In genomic region chr20:63898882-63899558, GRCh38 we compare ENCODE assay signal across 1 cellular context.
A peak's percentile ranks its signal among the peaks of the same experiment; 100 is the strongest.
TF ChIP-seq lines count a peak whose summit lies in the region.

No MANE protein-coding gene starts in this region.

TF ChIP-seq in K562, 482 proteins besides CTCF, POLR2A, EP300 and RAD21 (continues in another document):
- TF ChIP-seq ZNF518B (CRISPR knock-in tag; IDR thresholded peaks at IDR 0.05) (no peak), ZBTB5 (IDR thresholded peaks at IDR 0.05) (no peak), ZNF766 (CRISPR knock-in tag; conservative IDR thresholded peaks at IDR 0.05) (0 out of 2 replicates have a peak, but pooled peaks have one; percentile 21), RREB1 (CRISPR knock-in tag; IDR thresholded peaks at IDR 0.05) (no peak), MAFG (tag; conservative IDR thresholded peaks at IDR 0.05) (no peak), ID3 (CRISPR knock-in tag; IDR thresholded peaks at IDR 0.05) (no peak), ID3 (tag; IDR thresholded peaks at IDR 0.05) (no peak), MGA (IDR thresholded peaks at IDR 0.05) (no peak), RBM22 (IDR thresholded peaks at IDR 0.05; ENCODE audit: low read depth, low read length, poor library complexity, severe bottlenecking) (no peak), SOX6 (IDR thresholded peaks at IDR 0.05) (0 out of 2 replicates have a peak, but pooled peaks have one; percentile 34), DNMT1 (IDR thresholded peaks at IDR 0.05) (no peak), RAD51 (IDR thresholded peaks at IDR 0.05; ENCODE audit: borderline replicate concordance, low read depth) (peak; percentile 69), USF2 (CRISPR knock-in tag; IDR thresholded peaks at IDR 0.05) (peak; percentile 82), HIVEP1 (CRISPR knock-in tag; IDR thresholded peaks at IDR 0.05) (no peak), MXI1 (IDR thresholded peaks at IDR 0.05; ENCODE audit: low read depth, low read length) (no peak), ZFP36 (IDR thresholded peaks at IDR 0.05; ENCODE audit: low read depth, low read length, partially characterized antibody) (no peak), PHTF2 (CRISPR knock-in tag; IDR thresholded peaks at IDR 0.05) (no peak), JUND (IDR thresholded peaks at IDR 0.05; ENCODE audit: borderline replicate concordance, low read depth, low read length) (no peak), JUND (tag; IDR thresholded peaks at IDR 0.05; ENCODE audit: borderline replicate concordance, low read depth, low read length) (no peak), TRIM25 (IDR thresholded peaks at IDR 0.05; ENCODE audit: borderline replicate concordance) (no peak), XRCC3 (IDR thresholded peaks at IDR 0.05) (no peak), WHSC1 (IDR thresholded peaks at IDR 0.05; ENCODE audit: low read length) (no peak)
